15 cellular contexts compared by ENCODE assay signal in genomic region chr6:33613146-33613793, GRCh38. TPM values are rescaled to one million over a fixed set of nuclear protein-coding genes. Genes with fewer than 3 reads are reported as not detected.
DNase-seq lines count a peak whose midpoint lies in the region; ATAC-seq, FAIRE-seq and TF ChIP-seq lines count a peak whose summit lies in the region.
"Had no signal": no experiment of that assay in that cellular context is flagged by ENCODE, and none has a peak within 500 bp of the region (broad histone marks: within the 10 kb centered on the region; RNA-seq: fewer than 3 reads in every experiment).

No MANE protein-coding gene starts in this region.

- no peaks in the 10 kb centered on the region for H3K9me3 ChIP-seq in MG63
- H3K9me3 ChIP-seq: SJCRH30, thyroid gland had no signal

- FAIRE-seq in D721Med (lab: Jason Lieb, UNC) (no peak), H54 (lab: Jason Lieb, UNC) (no peak)

- peak overlapping the region; percentile 4 for H3K27ac Mint-ChIP-seq in central memory CD8-positive, alpha-beta T cell (ENCODE audit: low read depth)
- H3K27ac Mint-ChIP-seq in neural crest cell (ENCODE audit: unreplicated experiment): peak overlapping the region; percentile 39

- H3K9me3 Mint-ChIP-seq in central memory CD8-positive, alpha-beta T cell: no peaks in the 10 kb centered on the region
- H3K9me3 Mint-ChIP-seq in neural crest cell: no peaks in the 10 kb centered on the region

- no peaks in the 10 kb centered on the region for H3K27me3 ChIP-seq in MG63
- H3K27me3 ChIP-seq: thyroid gland had no signal

- H3K4me3 ChIP-seq in MG63: no peak overlapping the region
- H3K4me3 ChIP-seq: lung, SJCRH30, thyroid gland had no signal

- peaks cover 3% of the 10 kb centered on the region for H3K36me3 Mint-ChIP-seq in central memory CD8-positive, alpha-beta T cell (ENCODE audit: insufficient read depth)
- H3K36me3 Mint-ChIP-seq in neural crest cell (ENCODE audit: low read depth): no peaks in the 10 kb centered on the region
- H3K36me3 Mint-ChIP-seq: CD4-positive, CD25-positive, alpha-beta regulatory T cell had no signal

- no peak for ATAC-seq in central memory CD8-positive, alpha-beta T cell (replicated peaks; ENCODE audit: extremely low read depth, poor library complexity, severe bottlenecking)

- TF ChIP-seq CTCF in neural crest cell (conservative IDR thresholded peaks at IDR 0.05) (no peak), D721Med (IDR thresholded peaks at IDR 0.05; ENCODE audit: insufficient read depth, missing control alignments) (no peak)

- no peak overlapping the region for H3K4me3 Mint-ChIP-seq in central memory CD8-positive, alpha-beta T cell
- H3K4me3 Mint-ChIP-seq in neural crest cell: peak overlapping the region; percentile 63

- no peaks in the 10 kb centered on the region for H3K27me3 Mint-ChIP-seq in central memory CD8-positive, alpha-beta T cell
- H3K27me3 Mint-ChIP-seq in neural crest cell (ENCODE audit: low read depth): peaks cover 4% of the 10 kb centered on the region

- DNase-seq in AG20443 (ENCODE audit: low spot score) (peak; percentile 71), MG63 (peak; percentile 47), neural crest cell (ENCODE audit: low read depth, low spot score) (no peak), HUDEP-2 (lab: John Stamatoyannopoulos, UW; ENCODE audit: unreplicated experiment in 76 of 76) (no peak), NCI-H510A (lab: John Stamatoyannopoulos, UW) (no peak), D721Med (ENCODE audit: insufficient read length, low spot score) (no peak), H54 (ENCODE audit: insufficient read length, low spot score) (no peak)
- DNase-seq in central memory CD8-positive, alpha-beta T cell (ENCODE audit: low spot score in 2 of 2): no peak
- DNase-seq: activated CD4-positive, alpha-beta T cell treated with anti-CD3 and anti-CD28 coated beads for 1 hour; CD4-positive, CD25-positive, alpha-beta regulatory T cell; NCI-H446 treated with DMSO at 0.1 percent for 48 hours; retina; SJCRH30 had no signal

- H3K36me3 ChIP-seq in MG63: no peaks in the 10 kb centered on the region
- H3K36me3 ChIP-seq: SJCRH30, thyroid gland had no signal

- no peak for TF ChIP-seq POLR2A in H54 (IDR thresholded peaks at IDR 0.05; ENCODE audit: low read depth, low read length)

- H3K4me1 Mint-ChIP-seq in central memory CD8-positive, alpha-beta T cell: peaks cover 19% of the 10 kb centered on the region
- peaks cover 47% of the 10 kb centered on the region for H3K4me1 Mint-ChIP-seq in neural crest cell
- H3K4me1 Mint-ChIP-seq: CD4-positive, CD25-positive, alpha-beta regulatory T cell had no signal

RNA-seq across cellular contexts. Expression of gene ITPR3, which starts 7.9 kb away (rescaled TPM):
- 7.1 and 14.5 TPM in 2 replicates for total RNA-seq in MG63 (2014; rRNA removed; shearing (Covaris generic); ENCODE audit: low replicate concordance)
- 16.0 TPM in 2 replicates for total RNA-seq in neural crest cell

RNA-seq across cellular contexts. Expression of gene BAK1, which starts 33.2 kb away (rescaled TPM):
- total RNA-seq in MG63 (2014; rRNA removed; shearing (Covaris generic); ENCODE audit: low replicate concordance): 11.7 and 21.8 TPM in 2 replicates
- total RNA-seq in neural crest cell: 29.9 and 32.9 TPM in 2 replicates

Comparison
In these comparisons a context has a peak if more than half of its experiments do, and no peak if none do; other contexts are left out.
1. DNase-seq: peak in AG20443 (single experiment) and MG63 (single experiment); none in central memory CD8-positive, alpha-beta T cell (0 of 2), neural crest cell (single experiment), HUDEP-2 (0 of 76), NCI-H510A (single experiment), D721Med (single experiment) and H54 (single experiment).